18 cellular contexts compared by ENCODE assay signal in genomic region chr21:38306833-38307232, GRCh38. TPM values are rescaled to one million over a fixed set of nuclear protein-coding genes. Genes with fewer than 3 reads are reported as not detected.
DNase-seq lines count a peak whose midpoint lies in the region; ATAC-seq, FAIRE-seq and TF ChIP-seq lines count a peak whose summit lies in the region.
"Had no signal": no experiment of that assay in that cellular context is flagged by ENCODE, and none has a peak within 500 bp of the region (broad histone marks: within the 10 kb centered on the region; RNA-seq: fewer than 3 reads in every experiment).

No MANE protein-coding gene starts in this region.

- TF ChIP-seq POLR2A in breast epithelium (IDR thresholded peaks at IDR 0.05): no peak

- POLR2A ChIA-PET in MCF 10A (lab: Yijun Ruan, JAX) (interaction anchor here (0.7 to 3.3 kb wide), 4 partner anchors 17 to 92 kb away, joined by 3 to 14 read pairs (median 4); no protein-coding TSS in a partner anchor), GM10248 (lab: Yijun Ruan, JAX) (no interaction called here), RWPE1 (lab: Yijun Ruan, JAX; ENCODE audit: low non-redundant PET) (no interaction called here)

- BruUV-seq in MCF 10A (replicated peaks; lab: Mats Ljungman, UMichigan): no TSS peak

- dilution Hi-C loops in keratinocyte (cut with MboI; ENCODE audit: extremely low pct_ligation_motif_present, low sequenced_read_pairs): no loop called here

- no peaks in the 10 kb centered on the region for H3K9me3 Mint-ChIP-seq in MCF 10A (ENCODE audit: unreplicated experiment)
- no peaks in the 10 kb centered on the region for H3K9me3 Mint-ChIP-seq in activated T-cell treated with anti-CD3 and anti-CD28 coated beads, Interleukin-2, amount 50 U/mL, for 4 hours
- H3K9me3 Mint-ChIP-seq: neural progenitor cell, T-cell had no signal

- no peaks in the 10 kb centered on the region for H3K79me2 ChIP-seq in keratinocyte (ENCODE audit: control insufficient read depth, insufficient read depth, low read length)

- TF ChIP-seq CTCF in MCF 10A (IDR thresholded peaks at IDR 0.05; ENCODE audit: unreplicated experiment) (no peak), breast epithelium (IDR thresholded peaks at IDR 0.05) (no peak), keratinocyte (optimal IDR thresholded peaks at IDR 0.05 in 1 of 3, IDR thresholded peaks at IDR 0.05 in 1 of 3, conservative IDR thresholded peaks at IDR 0.05 in 1 of 3; ENCODE audit: extremely low read depth in 1 of 3, insufficient read depth in 2 of 3, low read length in 3 of 3) (no peak), upper lobe of right lung (IDR thresholded peaks at IDR 0.05) (no peak), GM10248 (IDR thresholded peaks at IDR 0.05; ENCODE audit: control extremely low read depth, extremely low read depth, low read depth, missing control alignments) (no peak), RWPE1 (conservative IDR thresholded peaks at IDR 0.05; ENCODE audit: low read depth) (no peak)

- no peaks in the 10 kb centered on the region for H4K20me1 ChIP-seq in keratinocyte (ENCODE audit: control insufficient read depth, extremely low read depth, insufficient read depth, low read length)

- no peaks in the 10 kb centered on the region for H3K36me3 ChIP-seq in breast epithelium
- H3K36me3 ChIP-seq in keratinocyte (ENCODE audit: control insufficient read depth in 2 of 2, extremely low read depth in 1 of 2, insufficient read depth in 2 of 2, low read length in 2 of 2): no peaks in the 10 kb centered on the region
- no peaks in the 10 kb centered on the region for H3K36me3 ChIP-seq in upper lobe of right lung
- H3K36me3 ChIP-seq: neural progenitor cell had no signal

- peak overlapping the region; percentile 11 for H3K27ac Mint-ChIP-seq in MCF 10A (ENCODE audit: low read depth, unreplicated experiment)
- H3K27ac Mint-ChIP-seq: activated naive CD8-positive, alpha-beta T cell; neural progenitor cell had no signal

- H3K27ac ChIP-seq in breast epithelium (no peak overlapping the region), keratinocyte (ENCODE audit: control insufficient read depth, insufficient read depth, low read length) (no peak overlapping the region), upper lobe of right lung (peak overlapping the region; percentile 59), RWPE1 (no peak overlapping the region)
- H3K27ac ChIP-seq: neural progenitor cell had no signal

- no peak for ATAC-seq in upper lobe of right lung
- no peak for ATAC-seq in activated T-cell treated with anti-CD3 and anti-CD28 coated beads, Interleukin-2, amount 50 U/mL, for 4 hours
- ATAC-seq: stimulated activated naive CD8-positive, alpha-beta T cell treated with anti-CD3 and anti-CD28 coated beads, Interleukin-15, Interleukin-2, amounts not matched to agents 100 U/mL and 50 U/mL, for 24 hours had no signal

- DNase-seq in MCF 10A (ENCODE audit: unreplicated experiment): peak; percentile 97
- DNase-seq in breast epithelium (ENCODE audit: low spot score in 2 of 2): no peak
- DNase-seq in astrocyte of the hippocampus (ENCODE audit: low read depth, low spot score): peak; percentile 63
- DNase-seq in keratinocyte (ENCODE audit: low read depth, low spot score): no peak
- no peak for DNase-seq in upper lobe of right lung
- no peak for DNase-seq in activated T-cell treated with anti-CD3 and anti-CD28 coated beads, Interleukin-2, amount 50 U/mL, for 4 hours
- no peak for DNase-seq in GM10248 (ENCODE audit: extremely low spot score)
- no peak for DNase-seq in RWPE1 (ENCODE audit: low spot score)
- DNase-seq: 8988T; GF-D8; islet precursor cell; NCI-H1417 treated with DMSO at 0.1 percent for 48 hours; NK-92 treated with Interleukin-12 subunit alpha and Interleukin-12 subunit beta, amount 100 ng/mL, for 24 hours; stimulated activated naive CD8-positive, alpha-beta T cell treated with anti-CD3 and anti-CD28 coated beads, Interleukin-15, Interleukin-2, amounts not matched to agents 100 U/mL and 50 U/mL, for 24 hours had no signal

- H3K9ac ChIP-seq in keratinocyte (ENCODE audit: control insufficient read depth, extremely low read depth, insufficient read depth, low read length): no peak overlapping the region
- H3K9ac ChIP-seq: neural progenitor cell had no signal

- peaks cover 31% of the 10 kb centered on the region for H3K4me1 Mint-ChIP-seq in MCF 10A (ENCODE audit: insufficient read depth, unreplicated experiment)
- H3K4me1 Mint-ChIP-seq in activated T-cell treated with anti-CD3 and anti-CD28 coated beads, Interleukin-2, amount 50 U/mL, for 4 hours (ENCODE audit: low read depth): peaks cover 14% of the 10 kb centered on the region

- peak overlapping the region; percentile 16 for H3K4me3 Mint-ChIP-seq in MCF 10A (ENCODE audit: unreplicated experiment)
- H3K4me3 Mint-ChIP-seq in activated T-cell treated with anti-CD3 and anti-CD28 coated beads, Interleukin-2, amount 50 U/mL, for 4 hours: no peak overlapping the region
- H3K4me3 Mint-ChIP-seq: activated naive CD8-positive, alpha-beta T cell; neural progenitor cell had no signal

- intact Hi-C loops in MCF 10A (cut with micrococcal nuclease): no loop called here
- intact Hi-C loops in breast epithelium (cut with DNase I; ENCODE audit: low total_unique reads): no loop called here
- intact Hi-C loops in upper lobe of right lung (cut with DNase I): no loop called here

- CTCF ChIA-PET in MCF 10A (lab: Yijun Ruan, JAX): interaction anchor here (0.6 to 1.5 kb wide), 6 partner anchors 13 to 216 kb away, joined by 3 to 5 read pairs (median 3); no protein-coding TSS in a partner anchor
- CTCF ChIA-PET in GM10248 (lab: Yijun Ruan, JAX): interaction anchor here (1.1 to 1.8 kb wide), 4 partner anchors 9 to 16 kb away, joined by 3 to 4 read pairs (median 3); no protein-coding TSS in a partner anchor
- CTCF ChIA-PET in RWPE1 (lab: Yijun Ruan, JAX): interaction anchor here (0.6 to 0.9 kb wide), 3 partner anchors 40 to 180 kb away, joined by 3 read pairs; no protein-coding TSS in a partner anchor

- no peaks in the 10 kb centered on the region for H3K36me3 Mint-ChIP-seq in MCF 10A (ENCODE audit: insufficient read depth, unreplicated experiment)
- no peaks in the 10 kb centered on the region for H3K36me3 Mint-ChIP-seq in activated T-cell treated with anti-CD3 and anti-CD28 coated beads, Interleukin-2, amount 50 U/mL, for 4 hours (ENCODE audit: insufficient read depth)
- H3K36me3 Mint-ChIP-seq: activated naive CD8-positive, alpha-beta T cell; neural progenitor cell; T-cell had no signal

- H3K4me1 ChIP-seq in breast epithelium (no peaks in the 10 kb centered on the region), keratinocyte (ENCODE audit: control insufficient read depth, extremely low read depth, insufficient read depth, low read length) (peaks cover 11% of the 10 kb centered on the region), upper lobe of right lung (peaks cover 44% of the 10 kb centered on the region)

- peak overlapping the region; percentile 55 for H3K4me2 ChIP-seq in keratinocyte (ENCODE audit: control insufficient read depth, extremely low read depth, insufficient read depth, low read depth, low read length)
- H3K4me2 ChIP-seq: neural progenitor cell had no signal

- no peak for FAIRE-seq in keratinocyte (lab: Jason Lieb, UNC)

- no peak overlapping the region for H2AFZ ChIP-seq in keratinocyte (ENCODE audit: control insufficient read depth, low read length)
- H2AFZ ChIP-seq: neural progenitor cell had no signal

- no peaks in the 10 kb centered on the region for H3K9me3 ChIP-seq in breast epithelium
- H3K9me3 ChIP-seq in keratinocyte (ENCODE audit: control insufficient read depth, low read depth, low read length): no peaks in the 10 kb centered on the region
- H3K9me3 ChIP-seq in upper lobe of right lung: no peaks in the 10 kb centered on the region

- H3K27me3 Mint-ChIP-seq in MCF 10A (ENCODE audit: insufficient read depth, unreplicated experiment): no peaks in the 10 kb centered on the region
- peaks cover 2% of the 10 kb centered on the region for H3K27me3 Mint-ChIP-seq in activated T-cell treated with anti-CD3 and anti-CD28 coated beads, Interleukin-2, amount 50 U/mL, for 4 hours (ENCODE audit: low read depth)
- H3K27me3 Mint-ChIP-seq: activated naive CD8-positive, alpha-beta T cell; T-cell had no signal

- H3K9me1 ChIP-seq in keratinocyte (ENCODE audit: control insufficient read depth, extremely low read depth, insufficient read depth, low read length): no peaks in the 10 kb centered on the region

- H3K27me3 ChIP-seq in breast epithelium (no peaks in the 10 kb centered on the region), keratinocyte (ENCODE audit: control insufficient read depth, extremely low read depth, insufficient read depth, low read length) (no peaks in the 10 kb centered on the region), upper lobe of right lung (no peaks in the 10 kb centered on the region)
- H3K27me3 ChIP-seq: neural progenitor cell had no signal

- H3K4me3 ChIP-seq in breast epithelium: no peak overlapping the region
- H3K4me3 ChIP-seq in keratinocyte (ENCODE audit: control insufficient read depth in 2 of 3, extremely low read depth in 1 of 3, insufficient read depth in 2 of 3, low read depth in 1 of 3, low read length in 3 of 3): no peak overlapping the region
- no peak overlapping the region for H3K4me3 ChIP-seq in upper lobe of right lung
- H3K4me3 ChIP-seq: neural progenitor cell had no signal

RNA-seq across cellular contexts. Expression of gene KCNJ15, which starts 50.0 kb away (rescaled TPM):
- total RNA-seq in MCF 10A (2022) (2.2 and 2.4 TPM in 2 replicates), breast epithelium (1 to 10 TPM in 1 of 3 donors, under 1 TPM in 2; 0.80 to 6.9 (median 0.98) TPM), upper lobe of right lung (80.1 TPM)
- 65.9 to 76.3 TPM (median 71.6 TPM) in 3 replicates for polyA plus RNA-seq in keratinocyte
- polyA plus RNA-seq in keratinocyte (2011; ENCODE audit: low read depth): 3.3 TPM
- 21.8 and 28.1 TPM in 2 replicates for polyA plus RNA-seq in keratinocyte (2011; cell fraction: cytosol; rRNA removed)
- polyA plus RNA-seq in keratinocyte (2011; cell fraction: nucleus; rRNA removed): 79.7 and 91.4 TPM in 2 replicates
- polyA plus RNA-seq in keratinocyte (2012; ENCODE audit: low replicate concordance): 6.1 and 44.5 TPM in 2 replicates
- 108 to 194 TPM (median 132 TPM) in 3 replicates for polyA minus RNA-seq in keratinocyte
- polyA minus RNA-seq in keratinocyte (2011; cell fraction: cytosol; rRNA and poly(A)+ RNA removed): 34.3 TPM
- 57.8 and 150 TPM in 2 replicates for polyA minus RNA-seq in keratinocyte (2011; cell fraction: nucleus; rRNA and poly(A)+ RNA removed)
- under 1 TPM; 0.29 to 0.46 (median 0.40) TPM for total RNA-seq in activated T-cell treated with anti-CD3 and anti-CD28 coated beads, Interleukin-2, amount 50 U/mL, for 4 hours
- total RNA-seq: HT-29 had no signal

Comparison
In these comparisons a context has a peak if more than half of its experiments do, and no peak if none do; other contexts are left out.
1. DNase-seq: peak in MCF 10A (single experiment) and astrocyte of the hippocampus (single experiment); none in breast epithelium (0 of 2), keratinocyte (single experiment), upper lobe of right lung (single experiment), activated T-cell treated with anti-CD3 and anti-CD28 coated beads, Interleukin-2, amount 50 U/mL, for 4 hours (single experiment), GM10248 (single experiment) and RWPE1 (single experiment).
2. RNA of gene KCNJ15, which starts 50.0 kb away (total RNA-seq): 80.1 TPM in upper lobe of right lung (single experiment); 2.2 to 2.4 TPM in MCF 10A, 0.80 to 6.9 TPM in breast epithelium and 0.29 to 0.46 TPM in activated T-cell treated with anti-CD3 and anti-CD28 coated beads, Interleukin-2, amount 50 U/mL, for 4 hours; every median in the first group is over 10 times any median in the second.